8 cellular contexts compared by ENCODE assay signal in the genomic region with DNA sequence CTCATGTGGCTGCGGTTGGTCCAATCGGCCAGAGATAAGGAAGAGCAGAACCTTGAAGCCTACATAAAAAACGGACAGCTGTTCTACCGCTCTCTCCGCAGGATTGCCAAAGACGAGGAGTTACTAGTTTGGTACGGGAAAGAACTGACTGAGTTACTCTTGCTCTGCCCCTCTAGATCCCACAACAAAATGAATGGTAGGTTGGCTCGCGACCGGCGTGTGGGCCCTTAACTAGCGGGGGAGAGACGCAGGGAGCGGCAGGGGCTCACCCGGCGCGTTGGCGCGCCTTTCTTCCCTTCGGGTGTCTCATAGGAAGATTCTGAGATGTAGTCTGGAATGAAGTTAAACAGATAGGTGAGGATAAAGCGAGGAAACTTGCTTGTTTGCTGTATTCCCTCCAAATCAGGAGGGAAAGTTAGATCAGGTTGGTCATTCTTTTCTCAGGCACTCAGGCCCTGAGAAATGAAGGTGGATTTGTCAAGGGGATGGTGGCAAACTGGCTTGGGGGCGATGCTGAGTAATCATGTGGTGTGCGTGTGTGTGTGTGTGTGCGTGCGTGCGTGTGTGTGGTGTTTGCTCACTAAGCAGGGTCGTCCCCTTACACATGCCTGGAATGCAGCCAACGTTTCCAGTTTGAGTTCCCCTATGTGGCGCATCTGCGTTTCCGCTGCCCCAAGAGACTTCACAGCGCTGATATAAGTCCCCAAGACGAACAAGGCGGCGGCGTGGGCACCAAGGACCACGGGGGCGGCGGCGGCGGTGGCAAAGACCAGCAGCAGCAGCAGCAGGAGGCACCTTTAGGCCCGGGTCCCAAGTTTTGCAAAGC. TPM values are rescaled to one million over a fixed set of nuclear protein-coding genes. Genes with fewer than 3 reads are reported as not detected.
DNase-seq lines count a peak whose midpoint lies in the region; ATAC-seq and TF ChIP-seq lines count a peak whose summit lies in the region.

No MANE protein-coding gene starts in this region.

- DNase-seq in GM12864 (ENCODE audit: low read depth) (no peak), RPMI7951 (ENCODE audit: low read depth) (peak; percentile 84), hepatic stellate cell (ENCODE audit: low spot score) (peak; percentile 56), ecto neural progenitor cell (ENCODE audit: low spot score) (no peak), hippocampal formation (lab: John Stamatoyannopoulos, UW) (no peak)
- DNase-seq in stimulated activated CD4-positive, alpha-beta T cell treated with anti-CD3 and anti-CD28 coated beads, Interleukin-15, amount 100 ng/mL, for 1 hour (ENCODE audit: low read depth in 1 of 2, low spot score in 1 of 2) = peak; percentile 44 to 45

- peaks cover 8% of the 10 kb centered on the region for H3K27me3 Mint-ChIP-seq in activated naive CD8-positive, alpha-beta T cell

- peak overlapping the region; percentile 55 for H3K4me3 ChIP-seq in GM12864 (ENCODE audit: low read depth, low read length)

- no peak for TF ChIP-seq CTCF in GM12864 (IDR thresholded peaks at IDR 0.05; ENCODE audit: low read depth, low read length, missing control alignments)

- H3K9me3 Mint-ChIP-seq in activated naive CD8-positive, alpha-beta T cell (ENCODE audit: low read depth) = no peaks in the 10 kb centered on the region

- H3K4me1 Mint-ChIP-seq in activated naive CD8-positive, alpha-beta T cell (ENCODE audit: low read depth) = peaks cover 29% of the 10 kb centered on the region

- peak; percentile 13 for ATAC-seq in HG02678 (IDR thresholded peaks at IDR 0.05; ENCODE audit: unreplicated experiment)

- peak overlapping the region; percentile 30 for H3K27ac Mint-ChIP-seq in activated naive CD8-positive, alpha-beta T cell

- H3K36me3 Mint-ChIP-seq in activated naive CD8-positive, alpha-beta T cell = no peaks in the 10 kb centered on the region

- H3K4me3 Mint-ChIP-seq in activated naive CD8-positive, alpha-beta T cell = peak overlapping the region; percentile 78

RNA-seq across cellular contexts. Expression of a gene that starts 4.2 kb away (rescaled TPM):
- 6.4 and 11.7 TPM in 2 replicates for total RNA-seq in RPMI7951 (2014; rRNA removed; shearing (Covaris generic))

Comparison
In these comparisons a context has a peak if more than half of its experiments do, and no peak if none do; other contexts are left out.
1. DNase-seq: peak in RPMI7951 (single experiment), hepatic stellate cell (single experiment) and stimulated activated CD4-positive, alpha-beta T cell treated with anti-CD3 and anti-CD28 coated beads, Interleukin-15, amount 100 ng/mL, for 1 hour (2 of 2); none in GM12864 (single experiment), ecto neural progenitor cell (single experiment) and hippocampal formation (0 of 2).